17 cellular contexts compared by ENCODE assay signal in genomic region chr22:22087854-22088657, GRCh38.
"Had no signal": no experiment of that assay in that cellular context is flagged by ENCODE, and none has a peak within 500 bp of the region (broad histone marks: within the 10 kb centered on the region; RNA-seq: fewer than 3 reads in every experiment).

No MANE protein-coding gene starts in this region.

- H3K36me3 ChIP-seq: breast epithelium, colonic mucosa, esophagus squamous epithelium, gastroesophageal sphincter, thyroid gland, WERI-Rb-1 had no signal

- FAIRE-seq: astrocyte had no signal

- ATAC-seq: activated CD8-positive, alpha-beta T cell treated with anti-CD3 and anti-CD28 coated beads, Interleukin-2, amount 10 ng/mL, durations not matched to agents 7 days and 5 days; gastroesophageal sphincter had no signal

- H3K27me3 ChIP-seq: colonic mucosa, thyroid gland had no signal

- H3K9me3 ChIP-seq: breast epithelium, colonic mucosa, esophagus squamous epithelium, gastroesophageal sphincter, thyroid gland had no signal

- H3K4me3 ChIP-seq: breast epithelium, colonic mucosa, dorsolateral prefrontal cortex, esophagus squamous epithelium, gastroesophageal sphincter, thyroid gland had no signal

- H3K4me1 ChIP-seq: breast epithelium, colonic mucosa, esophagus squamous epithelium, gastroesophageal sphincter, thyroid gland had no signal

- H3K27ac ChIP-seq: breast epithelium, colonic mucosa, dorsolateral prefrontal cortex, esophagus squamous epithelium, gastroesophageal sphincter, thyroid gland, WERI-Rb-1 had no signal

- DNase-seq: activated CD4-positive, alpha-beta T cell treated with anti-CD3 and anti-CD28 coated beads for 1 hour; activated CD4-positive, alpha-beta T cell treated with anti-CD3 and anti-CD28 coated beads, Interleukin-2, amount 50 U/mL, for 1 hour; activated CD8-positive, alpha-beta T cell treated with anti-CD3 and anti-CD28 coated beads, Interleukin-2, amount 10 ng/mL, durations not matched to agents 7 days and 5 days; colonic mucosa; dorsolateral prefrontal cortex; esophagus squamous epithelium; hypothalamus; nucleus accumbens; posterior cingulate gyrus; stimulated activated CD4-positive, alpha-beta T cell treated with anti-CD3 and anti-CD28 coated beads, Interleukin-4, amount 100 ng/mL, for 24 hours; stimulated activated naive CD4-positive, alpha-beta T cell treated with Interleukin-2 at 50 U/mL for 16 hours; substantia nigra; thyroid gland; WERI-Rb-1 had no signal
